ENCODE assay signal across 8 cellular contexts in genomic region chr6:53794073-53794719, GRCh38. TPM values are rescaled to one million over a fixed set of nuclear protein-coding genes. Genes with fewer than 3 reads are reported as not detected.
DNase-seq lines count a peak whose midpoint lies in the region; ATAC-seq and TF ChIP-seq lines count a peak whose summit lies in the region.

No MANE protein-coding gene starts in this region.

- DNase-seq in ELF-1 (ENCODE audit: low read depth, low spot score), result peak; percentile 70
- DNase-seq in SJSA1 (ENCODE audit: low read depth in 1 of 2, low spot score in 2 of 2), result peak; percentile 67 to 77
- DNase-seq in adrenal gland, result peak; percentile 59 to 75 (median 63)
- DNase-seq in left cardiac atrium, result peak; percentile 69
- peak; percentile 66 to 97 (median 78) for DNase-seq in posterior cingulate gyrus
- DNase-seq in GF-D8 (lab: John Stamatoyannopoulos, UW), result no peak

- H3K27ac ChIP-seq in SJSA1 (peak overlapping the region; percentile 40), adrenal gland (peak overlapping the region; percentile 6 to 81 (median 52))

- H3K27me3 ChIP-seq in SJSA1 (replicated peaks) (no peaks in the 10 kb centered on the region), adrenal gland (no peaks in the 10 kb centered on the region)

- peaks cover 0 to 1% (median 0%) of the 10 kb centered on the region in 3 donors for H3K9me3 Mint-ChIP-seq in IgD-negative memory B cell

- H3K36me3 ChIP-seq in SJSA1, result peaks cover 4% of the 10 kb centered on the region
- no peaks in the 10 kb centered on the region for H3K36me3 ChIP-seq in adrenal gland (replicated peaks in 1 of 2)

- H3K4me1 ChIP-seq in SJSA1 (replicated peaks) (peaks cover 32% of the 10 kb centered on the region), adrenal gland (replicated peaks in 1 of 2) (peaks cover 10 to 23% of the 10 kb centered on the region in 2 donors)

- ATAC-seq in GM21723 (IDR thresholded peaks at IDR 0.05; ENCODE audit: unreplicated experiment) (peak; percentile 54), left cardiac atrium (peak; percentile 80 to 81)

- H3K27ac Mint-ChIP-seq in IgD-negative memory B cell, result peak overlapping the region; percentile 85 to 98 (median 95)

- peak overlapping the region; percentile 93 to 99 (median 98) for H3K4me3 Mint-ChIP-seq in IgD-negative memory B cell

- intact Hi-C loops in adrenal gland (cut with DNase I), result loop anchor here (10.0 kb wide), 1 partner anchor 161 kb away; no protein-coding TSS in a partner anchor
- intact Hi-C loops in left cardiac atrium (cut with DNase I), result loop anchor here in 1 of 2 donors (5.0 kb wide), 1 partner anchor 163 kb away; no protein-coding TSS in a partner anchor
- intact Hi-C loops in posterior cingulate gyrus (cut with DNase I), result loop anchor here (1.0 to 10.0 kb wide), 3 partner anchors 71 to 247 kb away; partner anchors contain the start of gene GCLC

- no peak for TF ChIP-seq POLR2A in adrenal gland (IDR thresholded peaks at IDR 0.05)

- H3K4me1 Mint-ChIP-seq in IgD-negative memory B cell, result peaks cover 20 to 24% (median 20%) of the 10 kb centered on the region in 3 donors

- peak in 5 of 6 experiments; percentile 3 to 38 (median 33) for TF ChIP-seq CTCF in adrenal gland (IDR thresholded peaks at IDR 0.05)

- H3K27me3 Mint-ChIP-seq in IgD-negative memory B cell, result no peaks in the 10 kb centered on the region

- peak overlapping the region; percentile 90 for H3K4me3 ChIP-seq in SJSA1
- peak overlapping the region in 3 of 4 donors; percentile 82 to 94 (median 93) for H3K4me3 ChIP-seq in adrenal gland

- 0 out of 2 replicates have a peak, but pooled peaks cover 3% of the 10 kb centered on the region for H3K9me3 ChIP-seq in SJSA1 (replicated peaks)
- peaks cover 0 to under 1% (median 0%) of the 10 kb centered on the region in 3 donors for H3K9me3 ChIP-seq in adrenal gland (replicated peaks in 1 of 3)

- 1% methylated on average over 25 to 30 of the region's 30 CpGs for WGBS in adrenal gland, 4 donors

- no peaks in the 10 kb centered on the region for H3K36me3 Mint-ChIP-seq in IgD-negative memory B cell

RNA-seq across cellular contexts. Expression of gene LRRC1, which starts 0.6 kb away (rescaled TPM):
- polyA plus RNA-seq in IgD-negative memory B cell (5.0 TPM), adrenal gland (1 to 10 TPM; 3.3 to 5.6 (median 4.7) TPM)
- total RNA-seq in SJSA1 (2014; rRNA removed; shearing (Covaris generic)), result 11.7 and 16.4 TPM in 2 replicates
- total RNA-seq in adrenal gland (1 to 10 TPM; 2.1 to 7.8 (median 4.0) TPM), left cardiac atrium (1 to 10 TPM; 3.8 to 4.9 TPM)
